Comparison of ENCODE assay signal across 1 cellular context in the genomic region with DNA sequence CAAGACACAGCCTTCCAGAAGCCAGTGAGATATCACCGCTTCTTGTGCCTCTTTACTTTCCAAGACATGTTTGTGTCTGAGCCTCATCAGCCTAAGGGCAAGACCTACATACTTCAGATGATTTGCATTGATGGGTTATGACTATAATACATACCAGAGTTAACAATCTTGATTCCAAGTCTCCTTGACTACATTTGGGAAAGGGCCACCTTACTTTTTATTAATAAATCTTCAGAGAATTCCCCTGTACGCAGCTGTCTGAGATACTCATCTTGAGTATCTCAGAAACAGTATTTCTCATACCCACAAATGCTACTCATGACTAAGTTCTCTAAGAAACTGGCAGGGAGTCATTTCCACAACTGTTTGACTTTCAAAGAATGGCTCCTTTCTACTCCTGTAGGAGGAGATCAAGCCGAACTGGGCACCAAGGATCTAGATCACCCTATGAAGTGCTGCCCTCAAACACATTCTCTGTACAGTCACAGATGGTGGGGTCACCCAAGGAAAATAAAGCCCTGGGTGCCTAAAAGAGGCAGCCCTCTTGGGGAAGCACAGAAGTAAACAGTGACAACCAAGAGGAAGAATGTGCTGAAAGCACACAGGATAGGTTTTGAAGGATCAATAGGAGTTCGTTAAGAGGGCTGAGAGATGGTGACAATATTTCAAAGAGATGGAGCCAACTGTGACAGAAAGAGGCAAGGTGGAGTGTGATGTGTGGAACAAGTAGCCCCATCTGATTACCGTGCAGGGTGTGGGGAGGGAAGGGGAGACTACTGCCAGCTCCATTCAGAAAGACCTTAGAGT.
TF ChIP-seq lines count a peak whose summit lies in the region.

No MANE protein-coding gene starts in this region.

TF ChIP-seq in GM12878, 131 proteins besides CTCF, POLR2A, EP300 and RAD21:
- TF ChIP-seq, protein P1, sequence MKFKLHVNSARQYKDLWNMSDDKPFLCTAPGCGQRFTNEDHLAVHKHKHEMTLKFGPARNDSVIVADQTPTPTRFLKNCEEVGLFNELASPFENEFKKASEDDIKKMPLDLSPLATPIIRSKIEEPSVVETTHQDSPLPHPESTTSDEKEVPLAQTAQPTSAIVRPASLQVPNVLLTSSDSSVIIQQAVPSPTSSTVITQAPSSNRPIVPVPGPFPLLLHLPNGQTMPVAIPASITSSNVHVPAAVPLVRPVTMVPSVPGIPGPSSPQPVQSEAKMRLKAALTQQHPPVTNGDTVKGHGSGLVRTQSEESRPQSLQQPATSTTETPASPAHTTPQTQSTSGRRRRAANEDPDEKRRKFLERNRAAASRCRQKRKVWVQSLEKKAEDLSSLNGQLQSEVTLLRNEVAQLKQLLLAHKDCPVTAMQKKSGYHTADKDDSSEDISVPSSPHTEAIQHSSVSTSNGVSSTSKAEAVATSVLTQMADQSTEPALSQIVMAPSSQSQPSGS (IDR thresholded peaks at IDR 0.05; ENCODE audit: low read length): 0 out of 2 replicates have a peak, but pooled peaks have one; percentile 15
- TF ChIP-seq MXI1 (IDR thresholded peaks at IDR 0.05; ENCODE audit: low read depth, low read length): no peak
